Comparison of ENCODE assay signal across 15 cellular contexts in genomic region chr3:133467780-133468179, GRCh38.
"Had no signal": no experiment of that assay in that cellular context is flagged by ENCODE, and none has a peak within 500 bp of the region (broad histone marks: within the 10 kb centered on the region; RNA-seq: fewer than 3 reads in every experiment).

No MANE protein-coding gene starts in this region.

- H3K4me3 ChIP-seq: breast epithelium, dorsolateral prefrontal cortex, esophagus muscularis mucosa, pancreas, tibial artery, uterus had no signal

- H3K27ac Mint-ChIP-seq: activated CD8-positive, alpha-beta memory T cell treated with anti-CD3 and anti-CD28 coated beads, Interleukin-2, amount 10 ng/mL, durations not matched to agents 7 days and 5 days; activated naive CD8-positive, alpha-beta T cell treated with anti-CD3 and anti-CD28 coated beads for 36 hours; immature natural killer cell had no signal

- DNase-seq: activated CD8-positive, alpha-beta memory T cell treated with anti-CD3 and anti-CD28 coated beads, Interleukin-2, amount 10 ng/mL, durations not matched to agents 7 days and 5 days; activated gamma-delta T cell treated with Interleukin-2 at 50 U/mL for 16 hours; activated naive CD8-positive, alpha-beta T cell treated with anti-CD3 and anti-CD28 coated beads for 36 hours; activated T-cell treated with anti-CD3 and anti-CD28 coated beads, Interleukin-2, amount 50 U/mL, for 48 hours; anterior cingulate cortex; dorsolateral prefrontal cortex; immature natural killer cell; left colon; pancreas; stimulated activated CD4-positive, alpha-beta T cell treated with anti-CD3 and anti-CD28 coated beads, Interleukin-4, amount 100 ng/mL, for 1 hour; stimulated activated naive CD8-positive, alpha-beta T cell treated with anti-CD3 and anti-CD28 coated beads, Interleukin-15, amount 100 ng/mL, for 72 hours; tibial artery; uterus had no signal

- H3K36me3 ChIP-seq: breast epithelium, esophagus muscularis mucosa, pancreas, tibial artery, uterus had no signal

- H3K4me1 Mint-ChIP-seq: immature natural killer cell had no signal

- H3K27me3 Mint-ChIP-seq: activated CD8-positive, alpha-beta memory T cell treated with anti-CD3 and anti-CD28 coated beads, Interleukin-2, amount 10 ng/mL, durations not matched to agents 7 days and 5 days; activated naive CD8-positive, alpha-beta T cell treated with anti-CD3 and anti-CD28 coated beads for 36 hours; stimulated activated naive CD8-positive, alpha-beta T cell treated with anti-CD3 and anti-CD28 coated beads, Interleukin-15, amount 100 ng/mL, for 72 hours had no signal

- H3K9me3 Mint-ChIP-seq: activated naive CD8-positive, alpha-beta T cell treated with anti-CD3 and anti-CD28 coated beads for 36 hours; immature natural killer cell; stimulated activated naive CD8-positive, alpha-beta T cell treated with anti-CD3 and anti-CD28 coated beads, Interleukin-15, amount 100 ng/mL, for 72 hours had no signal

- H3K4me3 Mint-ChIP-seq: activated CD8-positive, alpha-beta memory T cell treated with anti-CD3 and anti-CD28 coated beads, Interleukin-2, amount 10 ng/mL, durations not matched to agents 7 days and 5 days; activated naive CD8-positive, alpha-beta T cell treated with anti-CD3 and anti-CD28 coated beads for 36 hours; immature natural killer cell; stimulated activated naive CD8-positive, alpha-beta T cell treated with anti-CD3 and anti-CD28 coated beads, Interleukin-15, amount 100 ng/mL, for 72 hours had no signal

- H3K4me1 ChIP-seq: breast epithelium, uterus had no signal

- ATAC-seq: activated CD8-positive, alpha-beta memory T cell treated with anti-CD3 and anti-CD28 coated beads, Interleukin-2, amount 10 ng/mL, durations not matched to agents 7 days and 5 days; left colon; pancreas had no signal

- H3K36me3 Mint-ChIP-seq: activated CD8-positive, alpha-beta memory T cell treated with anti-CD3 and anti-CD28 coated beads, Interleukin-2, amount 10 ng/mL, durations not matched to agents 7 days and 5 days; immature natural killer cell had no signal

- H3K27ac ChIP-seq: breast epithelium, esophagus muscularis mucosa, pancreas, tibial artery, uterus had no signal

- H3K27me3 ChIP-seq: breast epithelium, dorsolateral prefrontal cortex, esophagus muscularis mucosa, pancreas, tibial artery, uterus had no signal

- H3K9me3 ChIP-seq: breast epithelium, esophagus muscularis mucosa, pancreas, tibial artery, uterus had no signal
